Comparison of ENCODE assay signal across 2 cellular contexts in the genomic region with DNA sequence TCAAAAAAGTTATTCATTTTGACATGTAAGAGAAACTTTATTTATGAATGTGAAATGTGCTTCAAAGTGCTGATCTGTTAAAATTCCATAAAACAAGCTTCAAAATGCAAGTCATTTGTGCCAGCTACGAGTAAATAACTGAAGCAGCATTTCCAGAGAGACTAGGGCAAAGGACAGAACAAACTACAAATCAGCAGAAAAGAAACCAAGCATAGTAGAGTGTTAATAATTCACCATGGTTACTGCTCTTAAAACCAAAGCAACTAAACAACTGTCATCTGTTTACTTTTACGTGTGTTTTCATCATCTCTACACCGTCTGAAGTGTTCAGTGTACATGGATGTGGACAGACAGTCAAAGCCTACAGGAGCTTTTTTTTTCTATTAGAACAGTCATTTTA.
TF ChIP-seq lines count a peak whose summit lies in the region.

No MANE protein-coding gene starts in this region.

TF ChIP-seq in GM23338, 12 proteins besides CTCF, POLR2A, EP300 and RAD21 (continues in another document):
- TF ChIP-seq ZNF331 (CRISPR knock-in tag; IDR thresholded peaks at IDR 0.05; ENCODE audit: low read depth) = no peak
- no peak for TF ChIP-seq STAT1 (IDR thresholded peaks at IDR 0.05; ENCODE audit: unreplicated experiment)
- TF ChIP-seq POLR2AphosphoS5 (IDR thresholded peaks at IDR 0.05; ENCODE audit: low read depth) = no peak
- no peak for TF ChIP-seq ZNF114 (CRISPR knock-in tag; IDR thresholded peaks at IDR 0.05)
- no peak for TF ChIP-seq ETS1 (IDR thresholded peaks at IDR 0.05)
- no peak for TF ChIP-seq NANOG (IDR thresholded peaks at IDR 0.05; ENCODE audit: borderline replicate concordance)
- TF ChIP-seq JUNB (IDR thresholded peaks at IDR 0.05; ENCODE audit: unreplicated experiment) = no peak
- no peak for TF ChIP-seq CREB1 (CRISPR knock-in tag; IDR thresholded peaks at IDR 0.05; ENCODE audit: low read depth)
- no peak for TF ChIP-seq REST (IDR thresholded peaks at IDR 0.05; ENCODE audit: unreplicated experiment)
- TF ChIP-seq EZH2 (IDR thresholded peaks at IDR 0.05; ENCODE audit: low read depth, unreplicated experiment) = no peak

TF ChIP-seq in GM12878, 131 proteins besides CTCF, POLR2A, EP300 and RAD21:
- TF ChIP-seq CREM (IDR thresholded peaks at IDR 0.05; ENCODE audit: low read depth) (no peak), PML (IDR thresholded peaks at IDR 0.05; ENCODE audit: low read length) (no peak), KAT2A (conservative IDR thresholded peaks at IDR 0.05; ENCODE audit: control insufficient read depth, low read depth, low read length) (no peak), SREBF2 (IDR thresholded peaks at IDR 0.05; ENCODE audit: low read length) (no peak), SMAD5 (IDR thresholded peaks at IDR 0.05; ENCODE audit: low read depth) (no peak), POLR2AphosphoS2 (IDR thresholded peaks at IDR 0.05; ENCODE audit: low read depth, low read length) (no peak), HCFC1 (IDR thresholded peaks at IDR 0.05; ENCODE audit: low read length) (no peak), ZBED1 (IDR thresholded peaks at IDR 0.05; ENCODE audit: borderline replicate concordance) (no peak), NR2F1 (conservative IDR thresholded peaks at IDR 0.05) (no peak), ZNF24 (IDR thresholded peaks at IDR 0.05) (no peak), DPF2 (IDR thresholded peaks at IDR 0.05) (no peak), SIN3A (IDR thresholded peaks at IDR 0.05; ENCODE audit: low read depth, low read length) (no peak)
